In the genomic region with DNA sequence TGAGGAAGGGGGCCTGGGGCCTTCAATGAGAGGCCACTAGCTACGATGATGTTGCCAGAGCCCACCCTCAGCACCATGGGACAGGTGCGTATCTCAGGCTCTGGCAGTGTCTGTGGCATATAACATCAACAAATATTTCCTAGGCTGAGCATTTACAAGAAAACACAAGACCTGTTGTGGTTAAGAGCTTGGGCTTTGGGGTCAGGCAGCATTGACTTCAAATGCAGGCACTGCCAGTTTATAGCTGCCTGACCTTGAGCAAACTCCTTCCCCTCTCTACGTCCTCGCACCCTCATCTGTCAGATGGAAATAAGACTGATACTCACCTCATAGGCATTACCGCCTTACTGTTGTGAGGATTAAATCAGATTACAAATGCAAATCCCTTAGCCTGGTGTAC, we compare ENCODE assay signal across 15 cellular contexts.
DNase-seq lines count a peak whose midpoint lies in the region; ATAC-seq and TF ChIP-seq lines count a peak whose summit lies in the region.
"Had no signal": no experiment of that assay in that cellular context is flagged by ENCODE, and none has a peak within 500 bp of the region (broad histone marks: within the 10 kb centered on the region; RNA-seq: fewer than 3 reads in every experiment).

No MANE protein-coding gene starts in this region.

- H3K9me3 Mint-ChIP-seq in CD8-positive, alpha-beta T cell: no peaks in the 10 kb centered on the region
- no peaks in the 10 kb centered on the region for H3K9me3 Mint-ChIP-seq in T-helper 2 cell treated with Interferon-gamma antibody and Interleukin-4, amounts not matched to agents 5 μg/mL and 100 μg/mL, for 36 hours

- H3K4me3 ChIP-seq in BLaER1 treated with 17β-estradiol and CSF1 and Interleukin-3, amounts not matched to agents 10 nM and 100 nM: no peak overlapping the region
- no peak overlapping the region for H3K4me3 ChIP-seq in CD8-positive, alpha-beta T cell (ENCODE audit: low read depth, low read length)
- H3K4me3 ChIP-seq: GM23248, mucosa of descending colon, transverse colon had no signal

- no peaks in the 10 kb centered on the region for H3K27me3 Mint-ChIP-seq in CD8-positive, alpha-beta T cell (ENCODE audit: low read depth)
- H3K27me3 Mint-ChIP-seq in T-helper 2 cell treated with Interferon-gamma antibody and Interleukin-4, amounts not matched to agents 5 μg/mL and 100 μg/mL, for 36 hours (ENCODE audit: low read depth): no peaks in the 10 kb centered on the region

- peak overlapping the region in 2 of 11 experiments; percentile 20 to 35; a peak in 2 of 22 replicates for H3K9ac ChIP-seq in BLaER1 treated with 17β-estradiol and CSF1 and Interleukin-3, amounts not matched to agents 10 nM and 100 nM
- H3K9ac ChIP-seq: GM23248 had no signal

- peak overlapping the region; percentile 95 for H3K27ac Mint-ChIP-seq in CD8-positive, alpha-beta T cell
- H3K27ac Mint-ChIP-seq in T-helper 2 cell treated with Interferon-gamma antibody and Interleukin-4, amounts not matched to agents 5 μg/mL and 100 μg/mL, for 36 hours: peak overlapping the region; percentile 64

- H3K4me2 ChIP-seq in BLaER1 treated with 17β-estradiol and CSF1 and Interleukin-3, amounts not matched to agents 10 nM and 100 nM: peak overlapping the region in 9 of 11 experiments; percentile 15 to 98 (median 91); a peak in 17 of 22 replicates

- H3K27me3 ChIP-seq in BLaER1 treated with 17β-estradiol and CSF1 and Interleukin-3, amounts not matched to agents 10 nM and 100 nM: peaks cover 0 to 35% (median 0%) of the 10 kb centered on the region in 11 experiments; a peak in 7 of 22 replicates
- H3K27me3 ChIP-seq in CD8-positive, alpha-beta T cell (ENCODE audit: insufficient read depth, low read length): no peaks in the 10 kb centered on the region

- no peaks in the 10 kb centered on the region for H3K9me3 ChIP-seq in BLaER1 treated with 17β-estradiol and CSF1 and Interleukin-3, amounts not matched to agents 10 nM and 100 nM (replicated peaks in 1 of 11)
- no peaks in the 10 kb centered on the region for H3K9me3 ChIP-seq in CD8-positive, alpha-beta T cell (ENCODE audit: low read length)
- H3K9me3 ChIP-seq: mucosa of descending colon, transverse colon had no signal

- no peak for TF ChIP-seq CTCF in CD8-positive, alpha-beta T cell (IDR thresholded peaks at IDR 0.05)

- DNase-seq in CD8-positive, alpha-beta T cell: no peak
- DNase-seq in T-helper 2 cell treated with Interferon-gamma antibody and Interleukin-4, amounts not matched to agents 5 μg/mL and 100 μg/mL, for 36 hours (ENCODE audit: low spot score): no peak
- DNase-seq in myocyte (ENCODE audit: low read depth) (peak; percentile 30), caudate nucleus (lab: John Stamatoyannopoulos, UW) (no peak), DMS153 treated with DMSO at 0.1 percent for 48 hours (lab: John Stamatoyannopoulos, UW; ENCODE audit: unreplicated experiment) (no peak)
- DNase-seq: Calu3, GM23248, mucosa of descending colon, NCI-H1105, NCI-H526, occipital lobe, transverse colon had no signal

- intact Hi-C loops in CD8-positive, alpha-beta T cell (cut with DNase I, micrococcal nuclease): no loop called here

- H4K20me1 ChIP-seq in BLaER1 treated with 17β-estradiol and CSF1 and Interleukin-3, amounts not matched to agents 10 nM and 100 nM: no peaks in the 10 kb centered on the region; a peak in 1 of 22 replicates

- no peaks in the 10 kb centered on the region for H3K36me3 ChIP-seq in BLaER1 treated with 17β-estradiol and CSF1 and Interleukin-3, amounts not matched to agents 10 nM and 100 nM
- no peaks in the 10 kb centered on the region for H3K36me3 ChIP-seq in CD8-positive, alpha-beta T cell (ENCODE audit: insufficient read depth, low read length)
- H3K36me3 ChIP-seq: transverse colon had no signal

- no peak for ATAC-seq in CD8-positive, alpha-beta T cell
- ATAC-seq in HG02970 (IDR thresholded peaks at IDR 0.05; ENCODE audit: low FRiP score, unreplicated experiment) (no peak), HG03025 (IDR thresholded peaks at IDR 0.05; ENCODE audit: low FRiP score, unreplicated experiment) (no peak)
- ATAC-seq: mucosa of descending colon had no signal

- H3K4me3 Mint-ChIP-seq in CD8-positive, alpha-beta T cell: peak overlapping the region; percentile 47
- H3K4me3 Mint-ChIP-seq in T-helper 2 cell treated with Interferon-gamma antibody and Interleukin-4, amounts not matched to agents 5 μg/mL and 100 μg/mL, for 36 hours: peak overlapping the region; percentile 18

- POLR2A ChIA-PET in CD8-positive, alpha-beta T cell (lab: Charles Lee): no interaction called here

- H3K36me3 Mint-ChIP-seq in CD8-positive, alpha-beta T cell: no peaks in the 10 kb centered on the region
- H3K36me3 Mint-ChIP-seq in T-helper 2 cell treated with Interferon-gamma antibody and Interleukin-4, amounts not matched to agents 5 μg/mL and 100 μg/mL, for 36 hours (ENCODE audit: low read depth): peaks cover 4% of the 10 kb centered on the region

- CTCF ChIA-PET in CD8-positive, alpha-beta T cell (lab: Charles Lee): interaction anchor here (1.2 to 30.1 kb wide), 2 partner anchors 23 to 36 kb away, joined by 4 to 630 read pairs; no protein-coding TSS in a partner anchor

- peak overlapping the region in 2 of 11 experiments; percentile 28 to 38; a peak in 2 of 22 replicates for H3K27ac ChIP-seq in BLaER1 treated with 17β-estradiol and CSF1 and Interleukin-3, amounts not matched to agents 10 nM and 100 nM
- H3K27ac ChIP-seq in CD8-positive, alpha-beta T cell (ENCODE audit: low read depth, low read length): no peak overlapping the region
- no peak overlapping the region for H3K27ac ChIP-seq in caudate nucleus (ENCODE audit: low read depth, low read length)
- H3K27ac ChIP-seq: GM23248, transverse colon had no signal

- H3K4me1 ChIP-seq in BLaER1 treated with 17β-estradiol and CSF1 and Interleukin-3, amounts not matched to agents 10 nM and 100 nM: peaks cover 31 to 100% (median 89%) of the 10 kb centered on the region in 10 experiments
- H3K4me1 ChIP-seq in CD8-positive, alpha-beta T cell (ENCODE audit: insufficient read depth, low read length): peaks cover 64% of the 10 kb centered on the region

- peaks cover 70% of the 10 kb centered on the region for H3K4me1 Mint-ChIP-seq in CD8-positive, alpha-beta T cell (ENCODE audit: low read depth)
- H3K4me1 Mint-ChIP-seq in T-helper 2 cell treated with Interferon-gamma antibody and Interleukin-4, amounts not matched to agents 5 μg/mL and 100 μg/mL, for 36 hours (ENCODE audit: low read depth): peaks cover 59% of the 10 kb centered on the region
